ENCODE assay signal across 16 cellular contexts in the genomic region with DNA sequence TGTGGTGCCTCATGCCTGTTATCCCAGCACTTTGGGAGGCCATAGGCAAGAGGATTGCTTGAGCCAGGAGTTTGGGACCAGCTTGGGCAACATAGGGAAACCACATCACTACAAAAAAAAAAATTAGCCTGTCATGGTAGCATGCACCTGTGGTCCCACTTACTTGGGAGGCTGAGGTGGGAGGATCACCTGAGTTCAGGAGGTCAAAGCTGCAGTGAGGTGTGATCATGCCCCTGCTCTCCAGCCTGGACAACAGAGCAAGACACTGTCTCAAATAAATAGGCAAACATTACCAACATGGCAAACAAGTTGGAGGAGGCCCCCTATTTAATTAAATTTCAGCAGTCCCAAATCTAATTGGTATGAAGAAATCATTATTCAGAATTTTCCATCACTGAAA.
DNase-seq lines count a peak whose midpoint lies in the region; ATAC-seq and TF ChIP-seq lines count a peak whose summit lies in the region.
"Had no signal": no experiment of that assay in that cellular context is flagged by ENCODE, and none has a peak within 500 bp of the region (broad histone marks: within the 10 kb centered on the region; RNA-seq: fewer than 3 reads in every experiment).

No MANE protein-coding gene starts in this region.

- no peak overlapping the region for H3K18ac ChIP-seq in IMR-90 (ENCODE audit: low read depth, low read length)

- dilution Hi-C loops in IMR-90 (cut with HindIII; ENCODE audit: low sequenced_read_pairs, unreplicated experiment), result no loop called here

- peak overlapping the region; percentile 68; the same call in 1 of the 2 replicates for H2BK20ac ChIP-seq in IMR-90 (ENCODE audit: low read depth, low read length)

- H3K14ac ChIP-seq in IMR-90 (replicated peaks; ENCODE audit: low read depth, low read length), result no peak overlapping the region

- ATAC-seq in IMR-90 (ENCODE audit: low read depth) (no peak), HG03196 (IDR thresholded peaks at IDR 0.05; ENCODE audit: unreplicated experiment) (no peak), heart left ventricle (no peak)
- ATAC-seq: GM23338 had no signal

- BruUV-seq in IMR-90 (replicated peaks; lab: Mats Ljungman, UMichigan), result no TSS peak

- in situ Hi-C loops in IMR-90 (cut with MboI; ENCODE audit: low sequenced_read_pairs), result no loop called here

- H3K4me1 ChIP-seq in IMR-90 (ENCODE audit: control insufficient read depth, insufficient read depth, low read length) (peaks cover 11% of the 10 kb centered on the region), neutrophil (ENCODE audit: control insufficient read depth in 1 of 2, insufficient read depth in 1 of 2, low read depth in 1 of 2, low read length in 1 of 2) (peaks cover 57 to 62% of the 10 kb centered on the region in 2 experiments), tibial artery (peaks cover 0 to 84% (median 59%) of the 10 kb centered on the region in 4 donors), heart left ventricle (peaks cover 0 to 61% (median 39%) of the 10 kb centered on the region in 12 donors)

- 0 out of 2 replicates have a peak overlapping the region, but pooled peaks have one; percentile 29 for H3K4ac ChIP-seq in IMR-90 (ENCODE audit: low read depth, low read length)

- intact Hi-C loops in IMR-90 (cut with micrococcal nuclease), result no loop called here
- intact Hi-C loops in tibial artery (cut with DNase I; ENCODE audit: low total_unique reads), result no loop called here
- intact Hi-C loops in heart left ventricle (cut with DNase I), result loop anchor here in 1 of 10 donors (10.0 kb wide), 1 partner anchor 181 kb away; no protein-coding TSS in a partner anchor

- H3K56ac ChIP-seq in IMR-90 (ENCODE audit: extremely low read depth, insufficient read depth, low read length), result no peak overlapping the region

- peaks cover 30 to 92% of the 10 kb centered on the region in 2 experiments for H3K79me1 ChIP-seq in IMR-90 (ENCODE audit: low read depth in 1 of 2, low read length in 2 of 2)

- H3K27ac ChIP-seq in IMR-90 (ENCODE audit: insufficient read depth, low read length) (no peak overlapping the region), VCaP (peak overlapping the region; percentile 99), neutrophil (peak overlapping the region; percentile 27), tibial artery (peak overlapping the region; percentile 53 to 89), heart left ventricle (no peak overlapping the region)
- H3K27ac ChIP-seq: BLaER1, KMS-11 had no signal

- DNase-seq in IMR-90 (no peak), tibial artery (no peak), amygdala (lab: John Stamatoyannopoulos, UW) (no peak), heart left ventricle (no peak)
- DNase-seq: CD4-positive, alpha-beta memory T cell; DMS153; DMS79; GDM1; HCEC 1CT; HFFc6 had no signal

- no peak for TF ChIP-seq CTCF in IMR-90 (conservative IDR thresholded peaks at IDR 0.05; ENCODE audit: low read depth, low read length)
- TF ChIP-seq CTCF in VCaP (conservative IDR thresholded peaks at IDR 0.05), result no peak
- no peak for TF ChIP-seq CTCF in neutrophil (IDR thresholded peaks at IDR 0.05)
- no peak for TF ChIP-seq CTCF in tibial artery (IDR thresholded peaks at IDR 0.05)
- TF ChIP-seq CTCF in heart left ventricle (IDR thresholded peaks at IDR 0.05), result no peak

- no peak overlapping the region for H2AFZ ChIP-seq in IMR-90 (replicated peaks; ENCODE audit: low read length, poor library complexity)
- H2AFZ ChIP-seq: GM23338 had no signal

- H3K4me3 ChIP-seq in IMR-90 (ENCODE audit: insufficient read depth, low read depth, low read length) (no peak overlapping the region), neutrophil (ENCODE audit: low read depth in 1 of 2, low read length in 1 of 2) (no peak overlapping the region), tibial artery (no peak overlapping the region), heart left ventricle (no peak overlapping the region)
- H3K4me3 ChIP-seq: BLaER1 had no signal

- H3K9me3 ChIP-seq in IMR-90 (ENCODE audit: control insufficient read depth, insufficient read depth, low read length) (no peaks in the 10 kb centered on the region), neutrophil (no peaks in the 10 kb centered on the region), tibial artery (no peaks in the 10 kb centered on the region), heart left ventricle (no peaks in the 10 kb centered on the region)
- H3K9me3 ChIP-seq: BLaER1 had no signal

- no peak overlapping the region for H2BK5ac ChIP-seq in IMR-90 (ENCODE audit: low read depth, low read length, poor library complexity, severe bottlenecking)

- no peak overlapping the region for H4K91ac ChIP-seq in IMR-90 (ENCODE audit: insufficient read depth, low read depth, low read length)

- POLR2A ChIA-PET in IMR-90 (lab: Charles Lee; ENCODE audit: unreplicated experiment), result no interaction called here

- H3K23ac ChIP-seq in IMR-90 (ENCODE audit: low read depth, low read length), result no peak overlapping the region

- H4K8ac ChIP-seq in IMR-90 (ENCODE audit: low read depth in 2 of 2, low read length in 2 of 2), result 0 out of 4 replicates have a peak overlapping the region, but pooled peaks of 1 of the 2 experiments have one; percentile 27

- H3K27me3 ChIP-seq in IMR-90 (ENCODE audit: control insufficient read depth, insufficient read depth, low read length), result no peaks in the 10 kb centered on the region
- H3K27me3 ChIP-seq in neutrophil, result no peaks in the 10 kb centered on the region
- no peaks in the 10 kb centered on the region for H3K27me3 ChIP-seq in tibial artery
- H3K27me3 ChIP-seq in heart left ventricle, result no peaks in the 10 kb centered on the region
- H3K27me3 ChIP-seq: BLaER1 had no signal

- no peak overlapping the region for H3K4me2 ChIP-seq in IMR-90 (ENCODE audit: low read depth, low read length)
- H3K4me2 ChIP-seq: BLaER1, KMS-11 had no signal

- no peak overlapping the region for H3K9ac ChIP-seq in IMR-90 (ENCODE audit: low read depth, low read length)
- H3K9ac ChIP-seq: BLaER1, KMS-11 had no signal

- no peaks in the 10 kb centered on the region for H3K36me3 ChIP-seq in IMR-90 (ENCODE audit: control insufficient read depth, insufficient read depth, low read length)
- no peaks in the 10 kb centered on the region for H3K36me3 ChIP-seq in neutrophil
- H3K36me3 ChIP-seq in tibial artery, result no peaks in the 10 kb centered on the region
- H3K36me3 ChIP-seq in heart left ventricle, result no peaks in the 10 kb centered on the region
- H3K36me3 ChIP-seq: BLaER1 had no signal

- CTCF ChIA-PET in IMR-90 (lab: Yijun Ruan, JAX), result interaction anchor here (1.5 kb wide), 1 partner anchor 10 kb away, joined by 7 read pairs; no protein-coding TSS in a partner anchor

- H2AK5ac ChIP-seq in IMR-90 (ENCODE audit: low read depth, low read length), result 0 out of 2 replicates have a peak overlapping the region, but pooled peaks have one; percentile 33

- TF ChIP-seq POLR2A in IMR-90 (IDR thresholded peaks at IDR 0.05; ENCODE audit: low read depth, low read length), result no peak
- no peak for TF ChIP-seq POLR2A in heart left ventricle (IDR thresholded peaks at IDR 0.05)

- peak overlapping the region; percentile 21; the same call in 1 of the 3 replicates for H2BK15ac ChIP-seq in IMR-90 (ENCODE audit: low read depth, low read length)

- H4K20me1 ChIP-seq in IMR-90 (ENCODE audit: insufficient read depth, low read length), result no peaks in the 10 kb centered on the region

- peaks cover 16% of the 10 kb centered on the region for H3K9me1 ChIP-seq in IMR-90 (ENCODE audit: insufficient read depth, low read length)

- no peak overlapping the region for H2AK9ac ChIP-seq in IMR-90 (replicated peaks; ENCODE audit: low read depth, low read length, poor library complexity)

- TF ChIP-seq RAD21 in IMR-90 (IDR thresholded peaks at IDR 0.05; ENCODE audit: low read length), result no peak

- H2BK120ac ChIP-seq in IMR-90 (ENCODE audit: low read depth, low read length), result no peak overlapping the region

- H4K5ac ChIP-seq in IMR-90 (ENCODE audit: low read depth, low read length), result no peak overlapping the region

TF ChIP-seq in IMR-90, 13 proteins besides CTCF, POLR2A, EP300 and RAD21:
- TF ChIP-seq NFE2L2 (IDR thresholded peaks at IDR 0.05; ENCODE audit: low read depth, low read length) (no peak), CEBPB (IDR thresholded peaks at IDR 0.05; ENCODE audit: low read depth, low read length) (no peak), RFX5 (IDR thresholded peaks at IDR 0.05; ENCODE audit: low read depth, low read length) (no peak), BHLHE40 (IDR thresholded peaks at IDR 0.05; ENCODE audit: low read depth, low read length) (no peak), RCOR1 (IDR thresholded peaks at IDR 0.05; ENCODE audit: insufficient replicate concordance, low read length) (no peak), MXI1 (IDR thresholded peaks at IDR 0.05; ENCODE audit: borderline replicate concordance, low read depth, low read length) (no peak), MAZ (IDR thresholded peaks at IDR 0.05; ENCODE audit: borderline replicate concordance, low read depth, low read length) (no peak), FOS (IDR thresholded peaks at IDR 0.05; ENCODE audit: low read depth, low read length) (no peak)
- TF ChIP-seq, protein P1, sequence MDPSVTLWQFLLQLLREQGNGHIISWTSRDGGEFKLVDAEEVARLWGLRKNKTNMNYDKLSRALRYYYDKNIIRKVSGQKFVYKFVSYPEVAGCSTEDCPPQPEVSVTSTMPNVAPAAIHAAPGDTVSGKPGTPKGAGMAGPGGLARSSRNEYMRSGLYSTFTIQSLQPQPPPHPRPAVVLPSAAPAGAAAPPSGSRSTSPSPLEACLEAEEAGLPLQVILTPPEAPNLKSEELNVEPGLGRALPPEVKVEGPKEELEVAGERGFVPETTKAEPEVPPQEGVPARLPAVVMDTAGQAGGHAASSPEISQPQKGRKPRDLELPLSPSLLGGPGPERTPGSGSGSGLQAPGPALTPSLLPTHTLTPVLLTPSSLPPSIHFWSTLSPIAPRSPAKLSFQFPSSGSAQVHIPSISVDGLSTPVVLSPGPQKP (IDR thresholded peaks at IDR 0.05; ENCODE audit: borderline replicate concordance, low read depth, low read length), result no peak
- TF ChIP-seq, protein P2, sequence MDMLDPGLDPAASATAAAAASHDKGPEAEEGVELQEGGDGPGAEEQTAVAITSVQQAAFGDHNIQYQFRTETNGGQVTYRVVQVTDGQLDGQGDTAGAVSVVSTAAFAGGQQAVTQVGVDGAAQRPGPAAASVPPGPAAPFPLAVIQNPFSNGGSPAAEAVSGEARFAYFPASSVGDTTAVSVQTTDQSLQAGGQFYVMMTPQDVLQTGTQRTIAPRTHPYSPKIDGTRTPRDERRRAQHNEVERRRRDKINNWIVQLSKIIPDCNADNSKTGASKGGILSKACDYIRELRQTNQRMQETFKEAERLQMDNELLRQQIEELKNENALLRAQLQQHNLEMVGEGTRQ (IDR thresholded peaks at IDR 0.05; ENCODE audit: low read depth, low read length), result no peak

Comparison
In these comparisons a context has a peak if more than half of its experiments do, and no peak if none do; other contexts are left out.
1. H3K27ac ChIP-seq: peak in VCaP (single experiment), neutrophil (single experiment) and tibial artery (2 of 2); none in IMR-90 (single experiment) and heart left ventricle (0 of 12).